Comparison of ENCODE assay signal across 14 cellular contexts in genomic region chr5:87526131-87526530, GRCh38.
"Had no signal": no experiment of that assay in that cellular context is flagged by ENCODE, and none has a peak within 500 bp of the region (broad histone marks: within the 10 kb centered on the region; RNA-seq: fewer than 3 reads in every experiment).

No MANE protein-coding gene starts in this region.

- H3K27me3 Mint-ChIP-seq: activated CD4-positive, alpha-beta memory T cell treated with anti-CD3 and anti-CD28 coated beads for 36 hours; stimulated activated memory B cell treated with anti-CD40 and anti-IgM and Interleukin-4, amounts not matched to agents 10 μg/mL and 1 μg/mL and 100 μg/mL, for 72 hours had no signal

- H3K36me3 ChIP-seq: ascending aorta, gastrocnemius medialis, right atrium auricular region, tibial artery, uterus had no signal

- H3K9ac ChIP-seq: parathyroid adenoma had no signal

- H3K4me3 Mint-ChIP-seq: activated CD4-positive, alpha-beta memory T cell treated with anti-CD3 and anti-CD28 coated beads for 36 hours; stimulated activated memory B cell treated with anti-CD40 and anti-IgM and Interleukin-4, amounts not matched to agents 10 μg/mL and 1 μg/mL and 100 μg/mL, for 72 hours; T-helper 2 cell treated with Interferon-gamma antibody and Interleukin-4, amounts not matched to agents 5 μg/mL and 100 μg/mL, for 36 hours had no signal

- DNase-seq: activated CD4-positive, alpha-beta memory T cell treated with anti-CD3 and anti-CD28 coated beads for 36 hours; activated naive CD4-positive, alpha-beta T cell; caudate nucleus; effector CD8-positive, alpha-beta T cell; gastrocnemius medialis; tibial artery; uterus had no signal

- H3K4me3 ChIP-seq: ascending aorta, coronary artery, gastrocnemius medialis, right atrium auricular region, smooth muscle cell, tibial artery, uterus had no signal

- H3K9me3 Mint-ChIP-seq: activated CD4-positive, alpha-beta memory T cell treated with anti-CD3 and anti-CD28 coated beads for 36 hours; stimulated activated memory B cell treated with anti-CD40 and anti-IgM and Interleukin-4, amounts not matched to agents 10 μg/mL and 1 μg/mL and 100 μg/mL, for 72 hours; T-helper 2 cell treated with Interferon-gamma antibody and Interleukin-4, amounts not matched to agents 5 μg/mL and 100 μg/mL, for 36 hours had no signal

- H3K9me3 ChIP-seq: ascending aorta, gastrocnemius medialis, right atrium auricular region, tibial artery, uterus had no signal

- H3K4me2 ChIP-seq: smooth muscle cell had no signal

- ATAC-seq: gastrocnemius medialis had no signal

- H3K79me2 ChIP-seq: parathyroid adenoma had no signal

- H2AFZ ChIP-seq: parathyroid adenoma had no signal

- H3K27ac ChIP-seq: ascending aorta, coronary artery, gastrocnemius medialis, parathyroid adenoma, right atrium auricular region, tibial artery, uterus had no signal

- H3K4me1 ChIP-seq: ascending aorta, gastrocnemius medialis, parathyroid adenoma, right atrium auricular region, tibial artery, uterus had no signal

- H3K27ac Mint-ChIP-seq: activated CD4-positive, alpha-beta memory T cell treated with anti-CD3 and anti-CD28 coated beads for 36 hours; stimulated activated memory B cell treated with anti-CD40 and anti-IgM and Interleukin-4, amounts not matched to agents 10 μg/mL and 1 μg/mL and 100 μg/mL, for 72 hours; T-helper 2 cell treated with Interferon-gamma antibody and Interleukin-4, amounts not matched to agents 5 μg/mL and 100 μg/mL, for 36 hours had no signal

- H3K4me1 Mint-ChIP-seq: stimulated activated memory B cell treated with anti-CD40 and anti-IgM and Interleukin-4, amounts not matched to agents 10 μg/mL and 1 μg/mL and 100 μg/mL, for 72 hours had no signal

- H3K27me3 ChIP-seq: ascending aorta, gastrocnemius medialis, right atrium auricular region, tibial artery, uterus had no signal

- H3K36me3 Mint-ChIP-seq: activated CD4-positive, alpha-beta memory T cell treated with anti-CD3 and anti-CD28 coated beads for 36 hours; stimulated activated memory B cell treated with anti-CD40 and anti-IgM and Interleukin-4, amounts not matched to agents 10 μg/mL and 1 μg/mL and 100 μg/mL, for 72 hours had no signal
